18 cellular contexts compared by ENCODE assay signal in the genomic region with DNA sequence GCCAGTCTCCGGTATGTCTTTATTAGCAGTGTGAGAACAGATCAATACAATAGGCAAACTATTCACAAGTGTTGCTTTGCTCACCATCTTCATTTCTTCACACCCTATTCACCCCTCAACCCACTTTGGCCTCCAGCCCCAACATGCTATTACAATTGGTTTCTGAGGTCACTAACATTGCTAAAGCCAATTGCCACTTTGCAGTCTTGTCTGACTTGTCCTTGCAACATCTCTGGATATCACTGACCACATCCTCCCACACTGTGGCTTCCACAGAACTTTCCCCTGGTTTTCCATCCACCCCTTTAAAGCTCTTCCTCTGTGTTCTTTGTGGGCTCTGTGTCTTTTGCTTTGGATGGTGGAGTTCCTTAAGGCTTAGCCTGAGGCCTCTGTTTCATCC. TPM values are rescaled to one million over a fixed set of nuclear protein-coding genes. Genes with fewer than 3 reads are reported as not detected.
DNase-seq lines count a peak whose midpoint lies in the region; ATAC-seq and TF ChIP-seq lines count a peak whose summit lies in the region.
"Had no signal": no experiment of that assay in that cellular context is flagged by ENCODE, and none has a peak within 500 bp of the region (broad histone marks: within the 10 kb centered on the region; RNA-seq: fewer than 3 reads in every experiment).

No MANE protein-coding gene starts in this region.

- no peak for TF ChIP-seq POLR2A in spleen (IDR thresholded peaks at IDR 0.05)

- peak; percentile 62 for DNase-seq in GF-D8 (lab: John Stamatoyannopoulos, UW)
- peak; percentile 49 for DNase-seq in NOMO-1 treated with DMSO at 0.1 percent for 48 hours (lab: John Stamatoyannopoulos, UW; ENCODE audit: unreplicated experiment)
- peak; percentile 1 for DNase-seq in fibroblast of the aortic adventitia (ENCODE audit: low read depth)
- no peak for DNase-seq in spleen
- no peak for DNase-seq in NCI-H146 treated with DMSO at 0.1 percent for 48 hours (lab: John Stamatoyannopoulos, UW; ENCODE audit: unreplicated experiment)
- DNase-seq: activated CD4-positive, alpha-beta T cell treated with anti-CD3 and anti-CD28 coated beads, Interleukin-2, amount 50 U/mL, for 48 hours; KBM-7; NCI-H1092; NCI-H2029 treated with DMSO at 0.1 percent for 48 hours; NK-92 treated with Interleukin-12 subunit alpha and Interleukin-12 subunit beta, amount 100 ng/mL, for 24 hours; occipital lobe; right cardiac atrium; thyroid gland; WERI-Rb-1 had no signal

- intact Hi-C loops in spleen (cut with DNase I; ENCODE audit: low total_unique reads): no loop called here

- H3K27me3 ChIP-seq in spleen (replicated peaks in 1 of 7): peaks cover 0 to 1% (median 0%) of the 10 kb centered on the region in 7 donors
- H3K27me3 ChIP-seq: thyroid gland had no signal

- 88 to 100% (median 91%) methylated on average over 1 of the region's 1 CpG for WGBS in spleen, 5 donors

- peak overlapping the region in 5 of 8 donors; percentile 9 to 91 (median 45) for H3K27ac ChIP-seq in spleen
- H3K27ac ChIP-seq: gastroesophageal sphincter, thyroid gland, WERI-Rb-1 had no signal

- ATAC-seq in GM21423 (IDR thresholded peaks at IDR 0.05; ENCODE audit: unreplicated experiment) (no peak), GM19395 (IDR thresholded peaks at IDR 0.05; ENCODE audit: unreplicated experiment) (no peak)
- ATAC-seq: gastroesophageal sphincter had no signal

- H3K4me1 ChIP-seq in spleen: peaks cover 10 to 63% (median 39%) of the 10 kb centered on the region in 6 donors
- H3K4me1 ChIP-seq: gastroesophageal sphincter, thyroid gland had no signal

- no peaks in the 10 kb centered on the region for H3K9me3 ChIP-seq in spleen
- H3K9me3 ChIP-seq: gastroesophageal sphincter, thyroid gland had no signal

- no peaks in the 10 kb centered on the region for H3K36me3 ChIP-seq in spleen
- H3K36me3 ChIP-seq: gastroesophageal sphincter, thyroid gland, WERI-Rb-1 had no signal

- no peak overlapping the region for H3K4me3 ChIP-seq in fibroblast of the aortic adventitia (ENCODE audit: low read depth, low read length)
- no peak overlapping the region for H3K4me3 ChIP-seq in spleen
- H3K4me3 ChIP-seq: gastroesophageal sphincter, thyroid gland had no signal

- TF ChIP-seq CTCF in fibroblast of the aortic adventitia (IDR thresholded peaks at IDR 0.05; ENCODE audit: insufficient read depth, low read length): no peak
- no peak for TF ChIP-seq CTCF in spleen (IDR thresholded peaks at IDR 0.05 in 8 of 11, conservative IDR thresholded peaks at IDR 0.05 in 3 of 11)

RNA-seq across cellular contexts. Expression of gene APBB1IP, which starts 5.2 kb away (rescaled TPM):
- total RNA-seq in fibroblast of the aortic adventitia (ENCODE audit: low replicate concordance) (2.9 and 5.9 TPM in 2 replicates), spleen (100 to 1,000 TPM in 1 of 7 donors, 10 to 100 TPM in 6; 67.8 to 136 (median 84.6) TPM)
- polyA plus RNA-seq in spleen: 10 to 100 TPM; 19.7 to 24.9 (median 21.8) TPM
- total RNA-seq: dermis microvascular lymphatic vessel endothelial cell had no signal

Comparison
In these comparisons a context has a peak if more than half of its experiments do, and no peak if none do; other contexts are left out.
1. DNase-seq: peak in GF-D8 (single experiment), NOMO-1 treated with DMSO at 0.1 percent for 48 hours (single experiment) and fibroblast of the aortic adventitia (single experiment); none in spleen (single experiment) and NCI-H146 treated with DMSO at 0.1 percent for 48 hours (single experiment).